Comparison of ENCODE assay signal across 9 cellular contexts in the genomic region with DNA sequence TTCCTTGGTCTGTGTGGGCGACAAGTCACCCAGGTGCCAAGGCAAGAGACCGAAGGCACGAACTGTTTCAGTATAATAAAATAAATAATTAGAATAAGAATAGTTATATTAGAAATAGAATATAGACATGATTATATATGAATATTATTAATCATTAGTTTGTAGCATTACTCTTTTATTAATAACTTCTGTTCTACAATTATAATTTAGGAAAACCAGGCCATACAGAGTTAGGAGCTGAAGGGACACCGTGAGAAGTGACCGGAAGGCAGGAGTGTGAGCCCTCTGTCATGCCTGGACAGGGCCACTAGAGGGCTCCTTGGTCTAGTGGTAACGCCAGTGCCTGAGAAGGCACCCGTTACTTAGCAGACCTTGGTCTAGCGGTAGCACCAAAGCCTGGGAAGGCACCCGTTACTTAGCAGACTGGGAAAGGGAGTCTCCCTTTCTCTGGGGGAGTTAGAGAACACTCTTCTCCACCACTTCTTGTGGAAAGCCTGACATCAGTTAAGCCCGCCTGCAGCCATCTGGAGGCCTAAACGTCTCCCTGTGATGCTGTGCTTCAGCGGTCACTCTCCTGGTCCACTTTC. TPM values are rescaled to one million over a fixed set of nuclear protein-coding genes. Genes with fewer than 3 reads are reported as not detected.
DNase-seq lines count a peak whose midpoint lies in the region; ATAC-seq and TF ChIP-seq lines count a peak whose summit lies in the region.
"Not testable (repeated sequence)": the region's sequence is repeated elsewhere in the genome, so short reads cannot be mapped to it uniquely, and the experiment has no call there.
"Had no signal": no experiment of that assay in that cellular context is flagged by ENCODE, and none has a peak within 500 bp of the region (broad histone marks: within the 10 kb centered on the region; RNA-seq: fewer than 3 reads in every experiment).

No MANE protein-coding gene starts in this region.

- peaks cover 13% of the 10 kb centered on the region for H3K9me3 ChIP-seq in A673 (ENCODE audit: low read depth, low read length, poor library complexity, severe bottlenecking)
- H3K9me3 ChIP-seq in RWPE2 (ENCODE audit: severe bottlenecking) = not testable (repeated sequence)

- peak; percentile 74 for TF ChIP-seq CTCF in A673 (conservative IDR thresholded peaks at IDR 0.05; ENCODE audit: low read depth, low read length)
- TF ChIP-seq CTCF in GM12875 (IDR thresholded peaks at IDR 0.05; ENCODE audit: borderline replicate concordance, insufficient read depth, low read depth, low read length) = peak; percentile 85
- peak; percentile 92 for TF ChIP-seq CTCF in RWPE2 (IDR thresholded peaks at IDR 0.05; ENCODE audit: poor library complexity, severe bottlenecking)
- peak in 1 of 3 donors; percentile 73 for TF ChIP-seq CTCF in lower leg skin (IDR thresholded peaks at IDR 0.05)

- H3K4me3 ChIP-seq in A673 (ENCODE audit: low read depth, low read length, poor library complexity, severe bottlenecking) = peak overlapping the region; percentile 21
- H3K4me3 ChIP-seq in GM12875 (ENCODE audit: low read depth, low read length); lower leg skin (ENCODE audit: low read depth, poor library complexity, severe bottlenecking): not testable (repeated sequence)
- peak overlapping the region; percentile 13 for H3K4me3 ChIP-seq in RWPE2 (ENCODE audit: severe bottlenecking)

- H3K27me3 ChIP-seq in A673 (replicated peaks; ENCODE audit: insufficient read depth, low read depth, low read length, poor library complexity); RWPE2 (ENCODE audit: insufficient read depth, poor library complexity, severe bottlenecking): not testable (repeated sequence)

- H3K27ac ChIP-seq in A673 (ENCODE audit: low read depth, low read length, poor library complexity, severe bottlenecking); RWPE2 (ENCODE audit: poor library complexity, severe bottlenecking): not testable (repeated sequence)

- intact Hi-C loops in A673 (cut with micrococcal nuclease; ENCODE audit: unreplicated experiment) = loop anchor here (10.0 kb wide), 1 partner anchor 637 kb away; a partner anchor contains a TSS
- intact Hi-C loops in lower leg skin (cut with DNase I; ENCODE audit: low total_unique reads) = not testable (repeated sequence)

- not testable (repeated sequence) for H3K36me3 ChIP-seq in A673 (ENCODE audit: insufficient read depth, low read length, poor library complexity, severe bottlenecking); RWPE2 (ENCODE audit: low read depth)

- CTCF ChIA-PET in A673 (lab: Charles Lee) = interaction anchor here (0.6 kb wide), 2 partner anchors 16 to 49 kb away, joined by 3 to 6 read pairs; no protein-coding TSS in a partner anchor

- peak; percentile 85 for ATAC-seq in RWPE2 (ENCODE audit: low read depth)
- not testable (repeated sequence) for ATAC-seq in activated T-cell treated with anti-CD3 and anti-CD28 coated beads, Interleukin-2, amount 50 U/mL, for 4 hours

- not testable (repeated sequence) for H3K4me1 ChIP-seq in A673 (ENCODE audit: insufficient read depth, low read length, poor library complexity, severe bottlenecking); RWPE2 (ENCODE audit: insufficient read depth, poor library complexity, severe bottlenecking)

- not testable (repeated sequence) for H3K4me3 Mint-ChIP-seq in activated T-cell treated with anti-CD3 and anti-CD28 coated beads, Interleukin-2, amount 50 U/mL, for 4 hours

- peaks cover 11% of the 10 kb centered on the region for H3K9me3 Mint-ChIP-seq in activated T-cell treated with anti-CD3 and anti-CD28 coated beads, Interleukin-2, amount 50 U/mL, for 4 hours

- H3K4me1 Mint-ChIP-seq in activated T-cell treated with anti-CD3 and anti-CD28 coated beads, Interleukin-2, amount 50 U/mL, for 4 hours (ENCODE audit: low read depth) = not testable (repeated sequence)

- WGBS in lower leg skin, 2 donors = 42% methylated on average over 12 of the region's 12 CpGs

- POLR2A ChIA-PET in A673 (lab: Charles Lee; ENCODE audit: low non-redundant PET) = not testable (repeated sequence)

- DNase-seq in A673 (ENCODE audit: low spot score) = peak; percentile 78
- DNase-seq in NCI-H1417 (lab: John Stamatoyannopoulos, UW) = peak; percentile 53 to 83 (median 73)
- peak; percentile 72 for DNase-seq in RWPE2 (ENCODE audit: low spot score)
- DNase-seq in activated T-cell treated with anti-CD3 and anti-CD28 coated beads, Interleukin-2, amount 50 U/mL, for 4 hours = peak; percentile 7
- DNase-seq in erythroblast (lab: John Stamatoyannopoulos, UW) = peak; percentile 57 to 64
- peak; percentile 54 to 89 for DNase-seq in lower leg skin (ENCODE audit: low spot score in 2 of 2)
- peak; percentile 19 for DNase-seq in stimulated activated CD4-positive, alpha-beta T cell treated with anti-CD3 and anti-CD28 coated beads, Interleukin-12 subunit alpha, Interleukin-12 subunit beta, amount 100 ng/mL, for 4 hours

- TF ChIP-seq POLR2A in erythroblast (IDR thresholded peaks at IDR 0.05; ENCODE audit: low read length); lower leg skin (IDR thresholded peaks at IDR 0.05): not testable (repeated sequence)

- not testable (repeated sequence) for H3K36me3 Mint-ChIP-seq in activated T-cell treated with anti-CD3 and anti-CD28 coated beads, Interleukin-2, amount 50 U/mL, for 4 hours (ENCODE audit: insufficient read depth)

- not testable (repeated sequence) for BruUV-seq in A673 (replicated peaks; lab: Mats Ljungman, UMichigan)

- peaks cover 40% of the 10 kb centered on the region for H3K27me3 Mint-ChIP-seq in activated T-cell treated with anti-CD3 and anti-CD28 coated beads, Interleukin-2, amount 50 U/mL, for 4 hours (ENCODE audit: low read depth)

RNA-seq across cellular contexts. Expression of a gene that starts 16.6 kb away (rescaled TPM):
- total RNA-seq in A673 (2021) (0.06 and 0.17 TPM in 2 replicates), lower leg skin (under 1 TPM in 1 of 4 donors, not detected in 3; 0.02 TPM)
- not detected for total RNA-seq in activated T-cell treated with anti-CD3 and anti-CD28 coated beads, Interleukin-2, amount 50 U/mL, for 4 hours
- total RNA-seq: activated naive CD4-positive, alpha-beta T cell treated with anti-CD3 and anti-CD28 coated beads, Interleukin-2, amount 50 U/mL, for 72 hours had no signal

RNA-seq across cellular contexts. Expression of a gene that starts 54.0 kb away (rescaled TPM):
- total RNA-seq in A673 (2021) (47.4 and 48.0 TPM in 2 replicates), lower leg skin (100 to 1,000 TPM in 3 of 4 donors, 10 to 100 TPM in 1; 72.5 to 147 (median 105) TPM)
- total RNA-seq in activated T-cell treated with anti-CD3 and anti-CD28 coated beads, Interleukin-2, amount 50 U/mL, for 4 hours = 10 to 100 TPM; 42.2 to 56.8 (median 46.6) TPM

Comparison
In these comparisons a context has a peak if more than half of its experiments do, and no peak if none do; other contexts are left out.
1. DNase-seq: peak in every context shown above with its lines; median percentile 78 in A673; 73 in NCI-H1417; 72 in RWPE2; 72 in lower leg skin; 60 in erythroblast; 19 in stimulated activated CD4-positive, alpha-beta T cell treated with anti-CD3 and anti-CD28 coated beads, Interleukin-12 subunit alpha, Interleukin-12 subunit beta, amount 100 ng/mL, for 4 hours; 7 in activated T-cell treated with anti-CD3 and anti-CD28 coated beads, Interleukin-2, amount 50 U/mL, for 4 hours.